1 cellular context compared by ENCODE assay signal in genomic region chr16:896261-897199, GRCh38.
TF ChIP-seq lines count a peak whose summit lies in the region.

No MANE protein-coding gene starts in this region.

TF ChIP-seq in WTC11, 78 proteins besides CTCF, POLR2A, EP300 and RAD21 (continued from another document):
- no peak for TF ChIP-seq PRDM15 (CRISPR knock-in tag; IDR thresholded peaks at IDR 0.05)
- TF ChIP-seq SOX15 (CRISPR knock-in tag; IDR thresholded peaks at IDR 0.05): no peak
- no peak for TF ChIP-seq ZNF423 (CRISPR knock-in tag; IDR thresholded peaks at IDR 0.05)
- no peak for TF ChIP-seq TCF7 (CRISPR knock-in tag; IDR thresholded peaks at IDR 0.05; ENCODE audit: low read depth)
- no peak for TF ChIP-seq ESRRA (CRISPR knock-in tag; IDR thresholded peaks at IDR 0.05; ENCODE audit: borderline replicate concordance)
- no peak for TF ChIP-seq JAZF1 (CRISPR knock-in tag; IDR thresholded peaks at IDR 0.05)
- TF ChIP-seq ARID4B (CRISPR knock-in tag; IDR thresholded peaks at IDR 0.05; ENCODE audit: borderline replicate concordance): no peak
- no peak for TF ChIP-seq STAT6 (CRISPR knock-in tag; conservative IDR thresholded peaks at IDR 0.05; ENCODE audit: low read depth)
- TF ChIP-seq ZNF416 (CRISPR knock-in tag; IDR thresholded peaks at IDR 0.05): no peak
- TF ChIP-seq NR3C1 (CRISPR knock-in tag; conservative IDR thresholded peaks at IDR 0.05; ENCODE audit: low read depth): no peak
